13 cellular contexts compared by ENCODE assay signal in the genomic region with DNA sequence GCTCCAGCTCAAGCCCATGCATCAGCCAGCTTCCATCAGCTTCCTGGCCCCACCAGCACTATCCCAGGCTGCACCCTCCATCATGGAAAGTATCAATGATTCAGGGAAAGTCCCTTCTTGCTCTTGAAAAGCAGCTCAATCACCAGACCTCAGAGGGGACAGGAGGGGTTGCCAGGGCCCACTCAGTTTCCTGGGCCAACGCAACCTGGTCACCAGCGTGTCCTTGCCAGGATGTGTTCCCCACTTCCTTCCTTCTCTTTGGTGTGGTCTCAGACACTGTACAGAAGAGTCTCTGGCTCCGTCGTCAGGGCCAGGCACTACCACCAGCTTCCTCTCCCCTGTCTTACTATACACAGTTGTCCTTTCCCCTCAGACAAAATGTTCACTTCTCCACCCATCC. TPM values are rescaled to one million over a fixed set of nuclear protein-coding genes. Genes with fewer than 3 reads are reported as not detected.
DNase-seq lines count a peak whose midpoint lies in the region; ATAC-seq, FAIRE-seq and TF ChIP-seq lines count a peak whose summit lies in the region.
"Had no signal": no experiment of that assay in that cellular context is flagged by ENCODE, and none has a peak within 500 bp of the region (broad histone marks: within the 10 kb centered on the region; RNA-seq: fewer than 3 reads in every experiment).

No MANE protein-coding gene starts in this region.

- peaks cover 4% of the 10 kb centered on the region for H3K27me3 Mint-ChIP-seq in CD8-positive, alpha-beta T cell (ENCODE audit: low read depth)
- H3K27me3 Mint-ChIP-seq in T-helper 1 cell treated with Interleukin-12 subunit alpha and Interleukin-12 subunit beta and Interleukin-4 antibody, amounts not matched to agents 30 μg/mL and 1 μg/mL, for 36 hours (ENCODE audit: low read depth) = no peaks in the 10 kb centered on the region

- no peak for TF ChIP-seq POLR2A in lower leg skin (IDR thresholded peaks at IDR 0.05)

- peak in 4 of 7 experiments; percentile 7 to 61 (median 29) for DNase-seq in CD8-positive, alpha-beta T cell
- peak; percentile 32 for DNase-seq in activated gamma-delta T cell treated with anti-CD3 and anti-CD28 coated beads, Interleukin-2, amount 50 U/mL, for 16 hours (ENCODE audit: low read depth)
- DNase-seq in small intestine = peak; percentile 9
- no peak for DNase-seq in lower leg skin (ENCODE audit: low spot score in 2 of 2)
- DNase-seq in NCI-H510A (lab: John Stamatoyannopoulos, UW) = no peak
- DNase-seq: amniotic stem cell, BE2C, naive B cell, NCI-H1930 had no signal

- no peak for FAIRE-seq in small intestine (lab: Jason Lieb, UNC)
- FAIRE-seq: endothelial cell of umbilical vein had no signal

- no peak overlapping the region for H3K4me3 Mint-ChIP-seq in CD8-positive, alpha-beta T cell
- peak overlapping the region; percentile 25 for H3K4me3 Mint-ChIP-seq in T-helper 1 cell treated with Interleukin-12 subunit alpha and Interleukin-12 subunit beta and Interleukin-4 antibody, amounts not matched to agents 30 μg/mL and 1 μg/mL, for 36 hours
- H3K4me3 Mint-ChIP-seq: naive B cell had no signal

- peaks cover 35% of the 10 kb centered on the region for H3K4me1 Mint-ChIP-seq in CD8-positive, alpha-beta T cell (ENCODE audit: low read depth)
- H3K4me1 Mint-ChIP-seq in T-helper 1 cell treated with Interleukin-12 subunit alpha and Interleukin-12 subunit beta and Interleukin-4 antibody, amounts not matched to agents 30 μg/mL and 1 μg/mL, for 36 hours (ENCODE audit: low read depth) = peaks cover 49% of the 10 kb centered on the region

- POLR2A ChIA-PET in CD8-positive, alpha-beta T cell (lab: Charles Lee) = interaction anchor here (0.6 kb wide), 2 partner anchors 22 to 497 kb away, joined by 3 to 4 read pairs; no protein-coding TSS in a partner anchor

- H3K9me3 Mint-ChIP-seq in CD8-positive, alpha-beta T cell = no peaks in the 10 kb centered on the region
- peaks cover 6% of the 10 kb centered on the region for H3K9me3 Mint-ChIP-seq in T-helper 1 cell treated with Interleukin-12 subunit alpha and Interleukin-12 subunit beta and Interleukin-4 antibody, amounts not matched to agents 30 μg/mL and 1 μg/mL, for 36 hours

- no peak overlapping the region for H3K4me3 ChIP-seq in CD8-positive, alpha-beta T cell (ENCODE audit: low read depth, low read length)
- H3K4me3 ChIP-seq in small intestine (ENCODE audit: low read depth in 1 of 2, low read length in 2 of 2) = no peak overlapping the region
- no peak overlapping the region for H3K4me3 ChIP-seq in lower leg skin (ENCODE audit: low read depth, poor library complexity, severe bottlenecking)

- peaks cover 17% of the 10 kb centered on the region for H3K4me1 ChIP-seq in CD8-positive, alpha-beta T cell (ENCODE audit: insufficient read depth, low read length)
- H3K4me1 ChIP-seq in small intestine (ENCODE audit: control insufficient read depth in 2 of 2, insufficient read depth in 1 of 2, low read depth in 1 of 2, low read length in 1 of 2) = no peaks in the 10 kb centered on the region
- H3K4me1 ChIP-seq: BE2C had no signal

- H3K27ac Mint-ChIP-seq in CD8-positive, alpha-beta T cell = peak overlapping the region; percentile 1
- peak overlapping the region; percentile 92 for H3K27ac Mint-ChIP-seq in T-helper 1 cell treated with Interleukin-12 subunit alpha and Interleukin-12 subunit beta and Interleukin-4 antibody, amounts not matched to agents 30 μg/mL and 1 μg/mL, for 36 hours

- no peaks in the 10 kb centered on the region for H3K9me3 ChIP-seq in CD8-positive, alpha-beta T cell (ENCODE audit: low read length)
- no peaks in the 10 kb centered on the region for H3K9me3 ChIP-seq in small intestine (ENCODE audit: control insufficient read depth, low read depth)
- H3K9me3 ChIP-seq: BE2C had no signal

- no peak overlapping the region for H3K27ac ChIP-seq in CD8-positive, alpha-beta T cell (ENCODE audit: low read depth, low read length)
- H3K27ac ChIP-seq in small intestine (ENCODE audit: low read depth in 1 of 2, low read length in 1 of 2) = no peak overlapping the region

- no peak for TF ChIP-seq CTCF in CD8-positive, alpha-beta T cell (IDR thresholded peaks at IDR 0.05)
- TF ChIP-seq CTCF in lower leg skin (IDR thresholded peaks at IDR 0.05) = no peak

- CTCF ChIA-PET in CD8-positive, alpha-beta T cell (lab: Charles Lee) = no interaction called here

- H3K36me3 Mint-ChIP-seq in CD8-positive, alpha-beta T cell = no peaks in the 10 kb centered on the region
- peaks cover 4% of the 10 kb centered on the region for H3K36me3 Mint-ChIP-seq in T-helper 1 cell treated with Interleukin-12 subunit alpha and Interleukin-12 subunit beta and Interleukin-4 antibody, amounts not matched to agents 30 μg/mL and 1 μg/mL, for 36 hours (ENCODE audit: low read depth)

- H3K27me3 ChIP-seq in CD8-positive, alpha-beta T cell (ENCODE audit: insufficient read depth, low read length) = no peaks in the 10 kb centered on the region
- H3K27me3 ChIP-seq in small intestine (ENCODE audit: control insufficient read depth in 2 of 2, insufficient read depth in 2 of 2, low read length in 2 of 2) = no peaks in the 10 kb centered on the region
- H3K27me3 ChIP-seq: BE2C had no signal

- WGBS in small intestine, 3 donors = 58 to 76% (median 67%) methylated on average over 4 of the region's 4 CpGs
- 74 to 77% methylated on average over 4 of the region's 4 CpGs for WGBS in lower leg skin, 2 donors

- intact Hi-C loops in CD8-positive, alpha-beta T cell (cut with DNase I, micrococcal nuclease) = no loop called here
- intact Hi-C loops in lower leg skin (cut with DNase I; ENCODE audit: low total_unique reads) = no loop called here

- ATAC-seq in CD8-positive, alpha-beta T cell = peak; percentile 79
- ATAC-seq in HG02588 (IDR thresholded peaks at IDR 0.05; ENCODE audit: unreplicated experiment) = no peak
- ATAC-seq in GM19023 (IDR thresholded peaks at IDR 0.05; ENCODE audit: unreplicated experiment) = no peak

- no peaks in the 10 kb centered on the region for H3K36me3 ChIP-seq in CD8-positive, alpha-beta T cell (ENCODE audit: insufficient read depth, low read length)
- H3K36me3 ChIP-seq in small intestine (ENCODE audit: control insufficient read depth in 2 of 2, insufficient read depth in 2 of 2, low read length in 2 of 2) = no peaks in the 10 kb centered on the region
- H3K36me3 ChIP-seq: BE2C had no signal

RNA-seq across cellular contexts. Expression of gene HDC, which starts 3.0 kb away (rescaled TPM):
- not detected for total RNA-seq in CD8-positive, alpha-beta T cell
- polyA plus RNA-seq in small intestine = under 1 TPM in 1 of 3 donors, not detected in 2; 0.54 TPM
- total RNA-seq in lower leg skin = 1 to 10 TPM in 2 of 4 donors, under 1 TPM in 2; 0.10 to 2.1 (median 0.95) TPM
- total RNA-seq: endothelial cell of umbilical vein had no signal
- polyA plus RNA-seq: endothelial cell of umbilical vein had no signal

Comparison
In these comparisons a context has a peak if more than half of its experiments do, and no peak if none do; other contexts are left out.
1. DNase-seq: peak in CD8-positive, alpha-beta T cell (4 of 7), activated gamma-delta T cell treated with anti-CD3 and anti-CD28 coated beads, Interleukin-2, amount 50 U/mL, for 16 hours (single experiment) and small intestine (single experiment); none in lower leg skin (0 of 2) and NCI-H510A (single experiment).